In genomic region chr17:279776-280175, GRCh38 we compare ENCODE assay signal across 1 cellular context.
TF ChIP-seq lines count a peak whose summit lies in the region.

No MANE protein-coding gene starts in this region.

TF ChIP-seq in endothelial cell of umbilical vein, 7 proteins besides CTCF, POLR2A, EP300 and RAD21 (continued from another document):
- TF ChIP-seq EZH2 (IDR thresholded peaks at IDR 0.05; ENCODE audit: borderline replicate concordance, low read depth, low read length, severe bottlenecking) = no peak
- no peak for TF ChIP-seq MYC (IDR thresholded peaks at IDR 0.05; ENCODE audit: low read depth, low read length)
- no peak for TF ChIP-seq FOS (IDR thresholded peaks at IDR 0.05; ENCODE audit: borderline replicate concordance, insufficient read depth, low read length)
